18 cellular contexts compared by ENCODE assay signal in the genomic region with DNA sequence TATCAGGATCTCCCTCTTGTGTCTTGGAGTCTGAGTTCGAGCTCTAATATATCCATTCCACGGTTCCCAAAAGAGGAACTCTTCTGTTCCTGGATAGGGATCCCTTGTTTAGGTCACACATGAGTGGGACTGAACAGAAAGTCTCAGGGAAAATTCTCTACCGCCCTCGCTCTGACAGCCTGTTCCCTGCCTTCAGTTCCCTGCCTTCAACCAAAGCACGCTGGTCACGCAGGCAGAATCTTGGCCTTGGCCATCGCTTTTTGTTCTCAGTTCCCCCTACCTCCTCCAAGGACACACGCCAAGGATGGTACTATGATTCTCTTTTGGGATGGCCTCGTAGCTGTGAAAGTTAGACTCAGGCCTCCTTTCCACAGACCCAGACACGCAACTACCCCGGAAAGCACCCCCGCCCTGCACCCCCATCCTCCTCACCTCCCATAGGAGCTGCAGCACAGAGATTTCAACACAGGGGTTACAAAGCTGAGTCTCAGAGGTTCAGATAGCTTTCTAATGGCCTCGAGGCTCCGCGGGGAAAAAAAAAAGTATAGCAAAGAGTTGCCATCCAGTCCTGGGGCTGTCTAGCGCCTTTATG. TPM values are rescaled to one million over a fixed set of nuclear protein-coding genes. Genes with fewer than 3 reads are reported as not detected.
A peak's percentile ranks its signal among the peaks of the same experiment; 100 is the strongest.
DNase-seq lines count a peak whose midpoint lies in the region; ATAC-seq and TF ChIP-seq lines count a peak whose summit lies in the region.
"Had no signal": no experiment of that assay in that cellular context is flagged by ENCODE, and none has a peak within 500 bp of the region (broad histone marks: within the 10 kb centered on the region; RNA-seq: fewer than 3 reads in every experiment).

No MANE protein-coding gene starts in this region.

- no peak overlapping the region for H2BK5ac ChIP-seq in mesendoderm (ENCODE audit: low read length)

- no peak overlapping the region for H3K23ac ChIP-seq in mesendoderm (ENCODE audit: low read length)

- H3K4me3 ChIP-seq in mesendoderm (ENCODE audit: low read length) (no peak overlapping the region), smooth muscle cell (no peak overlapping the region), PC-9 (no peak overlapping the region)
- no peak overlapping the region for H3K4me3 ChIP-seq in CD8-positive, alpha-beta T cell (ENCODE audit: low read depth, low read length)

- H4K20me1 ChIP-seq in smooth muscle cell (ENCODE audit: low read depth) = no peaks in the 10 kb centered on the region
- no peaks in the 10 kb centered on the region for H4K20me1 ChIP-seq in PC-9 (ENCODE audit: insufficient read depth)
- H4K20me1 ChIP-seq: BLaER1 treated with 17β-estradiol and CSF1 and Interleukin-3, amounts not matched to agents 10 nM and 100 nM had no signal

- TF ChIP-seq CTCF in chondrocyte (IDR thresholded peaks at IDR 0.05) (no peak), smooth muscle cell (IDR thresholded peaks at IDR 0.05; ENCODE audit: borderline replicate concordance, insufficient read depth, poor library complexity, severe bottlenecking) (no peak), PC-9 (conservative IDR thresholded peaks at IDR 0.05) (no peak)
- TF ChIP-seq CTCF in CD8-positive, alpha-beta T cell (IDR thresholded peaks at IDR 0.05) = no peak

- intact Hi-C loops in PC-9 (cut with micrococcal nuclease; ENCODE audit: unreplicated experiment) = no loop called here
- intact Hi-C loops in CD8-positive, alpha-beta T cell (cut with DNase I, micrococcal nuclease) = no loop called here

- H3K27me3 ChIP-seq in mesendoderm (ENCODE audit: insufficient read depth, low read length, poor library complexity) (peaks cover 10% of the 10 kb centered on the region), smooth muscle cell (ENCODE audit: low read depth) (peaks cover 72% of the 10 kb centered on the region), PC-9 (ENCODE audit: insufficient read depth, low read depth) (no peaks in the 10 kb centered on the region)
- no peaks in the 10 kb centered on the region for H3K27me3 ChIP-seq in CD8-positive, alpha-beta T cell (ENCODE audit: insufficient read depth, low read length)
- H3K27me3 ChIP-seq: ovary had no signal

- ATAC-seq in activated CD8-positive, alpha-beta memory T cell treated with anti-CD3 and anti-CD28 coated beads, Interleukin-2, amount 10 ng/mL, durations not matched to agents 7 days and 5 days = no peak
- ATAC-seq in CD8-positive, alpha-beta T cell = no peak
- ATAC-seq: activated T-cell treated with anti-CD3 and anti-CD28 coated beads, Interleukin-2, amount 50 U/mL, for 4 hours had no signal

- no peaks in the 10 kb centered on the region for H3K4me1 Mint-ChIP-seq in activated CD8-positive, alpha-beta memory T cell treated with anti-CD3 and anti-CD28 coated beads, Interleukin-2, amount 10 ng/mL, durations not matched to agents 7 days and 5 days
- peaks cover 2% of the 10 kb centered on the region for H3K4me1 Mint-ChIP-seq in chondrocyte (ENCODE audit: low read depth)
- peaks cover 3% of the 10 kb centered on the region for H3K4me1 Mint-ChIP-seq in CD8-positive, alpha-beta T cell (ENCODE audit: low read depth)

- H3K36me3 ChIP-seq in mesendoderm (ENCODE audit: control insufficient read depth, insufficient read depth, low read length) (no peaks in the 10 kb centered on the region), smooth muscle cell (ENCODE audit: low read depth) (no peaks in the 10 kb centered on the region), PC-9 (ENCODE audit: low read depth) (no peaks in the 10 kb centered on the region)
- no peaks in the 10 kb centered on the region for H3K36me3 ChIP-seq in CD8-positive, alpha-beta T cell (ENCODE audit: insufficient read depth, low read length)
- H3K36me3 ChIP-seq: BLaER1 treated with 17β-estradiol and CSF1 and Interleukin-3, amounts not matched to agents 10 nM and 100 nM; ovary; uterus had no signal

- no peak overlapping the region for H2AFZ ChIP-seq in smooth muscle cell (ENCODE audit: low read depth)
- H2AFZ ChIP-seq in PC-9 = no peak overlapping the region

- H3K27ac ChIP-seq in mesendoderm (ENCODE audit: low read depth, low read length) = no peak overlapping the region
- no peak overlapping the region for H3K27ac ChIP-seq in smooth muscle cell (ENCODE audit: low read depth)
- H3K27ac ChIP-seq in PC-9 = no peak overlapping the region
- H3K27ac ChIP-seq in CD8-positive, alpha-beta T cell (ENCODE audit: low read depth, low read length) = no peak overlapping the region
- H3K27ac ChIP-seq: BLaER1 treated with 17β-estradiol and CSF1 and Interleukin-3, amounts not matched to agents 10 nM and 100 nM; ovary; uterus had no signal

- H3K27ac Mint-ChIP-seq in activated CD8-positive, alpha-beta memory T cell treated with anti-CD3 and anti-CD28 coated beads, Interleukin-2, amount 10 ng/mL, durations not matched to agents 7 days and 5 days = peak overlapping the region; percentile 64
- H3K27ac Mint-ChIP-seq in chondrocyte (ENCODE audit: unreplicated experiment) = no peak overlapping the region
- no peak overlapping the region for H3K27ac Mint-ChIP-seq in CD8-positive, alpha-beta T cell
- H3K27ac Mint-ChIP-seq: activated naive CD4-positive, alpha-beta T cell treated with anti-CD3 and anti-CD28 coated beads for 36 hours had no signal

- H3K9me3 ChIP-seq in smooth muscle cell (replicated peaks; ENCODE audit: low read depth) = no peaks in the 10 kb centered on the region
- H3K9me3 ChIP-seq in PC-9 (ENCODE audit: insufficient read depth, low read depth) = no peaks in the 10 kb centered on the region
- no peaks in the 10 kb centered on the region for H3K9me3 ChIP-seq in CD8-positive, alpha-beta T cell (ENCODE audit: low read length)
- H3K9me3 ChIP-seq: ovary, uterus had no signal

- no peak overlapping the region for H3K18ac ChIP-seq in mesendoderm (ENCODE audit: low read length)

- no peak for DNase-seq in activated CD8-positive, alpha-beta memory T cell treated with anti-CD3 and anti-CD28 coated beads, Interleukin-2, amount 10 ng/mL, durations not matched to agents 7 days and 5 days
- no peak for DNase-seq in activated CD8-positive, alpha-beta memory T cell treated with anti-CD3 and anti-CD28 coated beads for 24 hours
- no peak for DNase-seq in chondrocyte (ENCODE audit: low spot score)
- DNase-seq in mesendoderm = no peak
- DNase-seq in smooth muscle cell (lab: John Stamatoyannopoulos, UW; ENCODE audit: unreplicated experiment) = no peak
- DNase-seq in PC-9 = no peak
- DNase-seq in SIG-M5 treated with dmso at 0.1 percent for 504 hours (lab: John Stamatoyannopoulos, UW; ENCODE audit: unreplicated experiment) = no peak
- DNase-seq in CD8-positive, alpha-beta T cell = no peak
- DNase-seq: activated naive CD4-positive, alpha-beta T cell treated with anti-CD3 and anti-CD28 coated beads for 36 hours; activated T-cell treated with anti-CD3 and anti-CD28 coated beads, Interleukin-2, amount 50 U/mL, for 4 hours; GOT3; NCI-H1417 treated with DMSO at 0.1 percent for 48 hours; NCI-H69; ovary; stimulated activated CD4-positive, alpha-beta T cell treated with anti-CD3 and anti-CD28 coated beads, Interleukin-4, amount 100 ng/mL, for 1 hour; uterus had no signal

- no peak overlapping the region for H2BK120ac ChIP-seq in mesendoderm (ENCODE audit: low read depth, low read length)

- H3K9ac ChIP-seq in mesendoderm (ENCODE audit: low read length) (peak overlapping the region; percentile 61), smooth muscle cell (ENCODE audit: low read depth) (no peak overlapping the region)
- H3K9ac ChIP-seq: BLaER1 treated with 17β-estradiol and CSF1 and Interleukin-3, amounts not matched to agents 10 nM and 100 nM had no signal

- H4K5ac ChIP-seq in mesendoderm (ENCODE audit: low read length) = no peak overlapping the region

- H3K4me1 ChIP-seq in mesendoderm (ENCODE audit: control insufficient read depth, low read depth, low read length) = peaks cover 12% of the 10 kb centered on the region
- H3K4me1 ChIP-seq in smooth muscle cell (ENCODE audit: low read depth) = no peaks in the 10 kb centered on the region
- H3K4me1 ChIP-seq in PC-9 (replicated peaks; ENCODE audit: insufficient read depth) = no peaks in the 10 kb centered on the region
- no peaks in the 10 kb centered on the region for H3K4me1 ChIP-seq in CD8-positive, alpha-beta T cell (ENCODE audit: insufficient read depth, low read length)
- H3K4me1 ChIP-seq: uterus had no signal

- no peak overlapping the region for H3K4ac ChIP-seq in mesendoderm (ENCODE audit: low read depth, low read length)

- no peak overlapping the region for H2BK15ac ChIP-seq in mesendoderm (replicated peaks; ENCODE audit: low read depth)

- H3F3A ChIP-seq in smooth muscle cell (ENCODE audit: low read depth) = no peaks in the 10 kb centered on the region
- H3F3A ChIP-seq in PC-9 (ENCODE audit: insufficient read depth, low read depth) = no peaks in the 10 kb centered on the region

- H3K4me3 Mint-ChIP-seq in activated CD8-positive, alpha-beta memory T cell treated with anti-CD3 and anti-CD28 coated beads, Interleukin-2, amount 10 ng/mL, durations not matched to agents 7 days and 5 days = no peak overlapping the region
- peak overlapping the region; percentile 35 for H3K4me3 Mint-ChIP-seq in chondrocyte (ENCODE audit: unreplicated experiment)
- no peak overlapping the region for H3K4me3 Mint-ChIP-seq in CD8-positive, alpha-beta T cell
- H3K4me3 Mint-ChIP-seq: activated naive CD4-positive, alpha-beta T cell treated with anti-CD3 and anti-CD28 coated beads for 36 hours; activated T-cell treated with anti-CD3 and anti-CD28 coated beads, Interleukin-2, amount 50 U/mL, for 4 hours had no signal

- H3K4me2 ChIP-seq in mesendoderm (ENCODE audit: low read length) = peak overlapping the region; percentile 73
- H3K4me2 ChIP-seq in smooth muscle cell = peak overlapping the region; percentile 91
- no peak overlapping the region for H3K4me2 ChIP-seq in PC-9

- no peak overlapping the region for H4K8ac ChIP-seq in mesendoderm (ENCODE audit: low read depth, low read length)

- H3K36me3 Mint-ChIP-seq in activated CD8-positive, alpha-beta memory T cell treated with anti-CD3 and anti-CD28 coated beads, Interleukin-2, amount 10 ng/mL, durations not matched to agents 7 days and 5 days = peaks cover 4% of the 10 kb centered on the region
- H3K36me3 Mint-ChIP-seq in chondrocyte (ENCODE audit: low read depth) = no peaks in the 10 kb centered on the region
- H3K36me3 Mint-ChIP-seq in CD8-positive, alpha-beta T cell = no peaks in the 10 kb centered on the region

- H3K9me2 ChIP-seq in PC-9 (ENCODE audit: insufficient read depth) = no peaks in the 10 kb centered on the region

- no CpG with 5 or more reads among the region's 16 CpGs for WGBS in mesendoderm (ENCODE audit: extremely low coverage, insufficient coverage, low lambda C conversion rate)
- WGBS in smooth muscle cell (ENCODE audit: low lambda C conversion rate) = 43% methylated on average over 16 of the region's 16 CpGs

- no peaks in the 10 kb centered on the region for H3K79me1 ChIP-seq in mesendoderm (ENCODE audit: low read length)

- no peak overlapping the region for H2AK5ac ChIP-seq in mesendoderm (ENCODE audit: low read length)

- BruUV-seq in PC-9 (replicated peaks; lab: Mats Ljungman, UMichigan) = no TSS peak

- CTCF ChIA-PET in activated CD8-positive, alpha-beta memory T cell treated with anti-CD3 and anti-CD28 coated beads, Interleukin-2, amount 10 ng/mL, durations not matched to agents 7 days and 5 days (lab: Charles Lee) = no interaction called here
- CTCF ChIA-PET in PC-9 (lab: Charles Lee) = no interaction called here
- CTCF ChIA-PET in CD8-positive, alpha-beta T cell (lab: Charles Lee) = no interaction called here

- H3K79me2 ChIP-seq in mesendoderm (ENCODE audit: control insufficient read depth, insufficient read depth, low read length) = no peaks in the 10 kb centered on the region
- H3K79me2 ChIP-seq in smooth muscle cell (ENCODE audit: low read depth) = no peaks in the 10 kb centered on the region
- no peaks in the 10 kb centered on the region for H3K79me2 ChIP-seq in PC-9 (ENCODE audit: low read depth)

- POLR2A ChIA-PET in PC-9 (lab: Charles Lee; ENCODE audit: unreplicated experiment) = no interaction called here
- POLR2A ChIA-PET in CD8-positive, alpha-beta T cell (lab: Charles Lee) = no interaction called here

- H3K56ac ChIP-seq in mesendoderm (ENCODE audit: low read length) = peak overlapping the region; percentile 89

- peaks cover 3% of the 10 kb centered on the region for H3K9me3 Mint-ChIP-seq in activated CD8-positive, alpha-beta memory T cell treated with anti-CD3 and anti-CD28 coated beads, Interleukin-2, amount 10 ng/mL, durations not matched to agents 7 days and 5 days (ENCODE audit: low read depth)
- H3K9me3 Mint-ChIP-seq in chondrocyte (ENCODE audit: low read depth) = no peaks in the 10 kb centered on the region
- no peaks in the 10 kb centered on the region for H3K9me3 Mint-ChIP-seq in CD8-positive, alpha-beta T cell

- peaks cover 25% of the 10 kb centered on the region for H3K27me3 Mint-ChIP-seq in activated CD8-positive, alpha-beta memory T cell treated with anti-CD3 and anti-CD28 coated beads, Interleukin-2, amount 10 ng/mL, durations not matched to agents 7 days and 5 days
- H3K27me3 Mint-ChIP-seq in chondrocyte (ENCODE audit: low read depth) = peaks cover 51% of the 10 kb centered on the region
- peaks cover 39% of the 10 kb centered on the region for H3K27me3 Mint-ChIP-seq in CD8-positive, alpha-beta T cell (ENCODE audit: low read depth)

RNA-seq across cellular contexts. Expression of a gene that starts 1.5 kb away (rescaled TPM):
- not detected for total RNA-seq in activated CD8-positive, alpha-beta memory T cell treated with anti-CD3 and anti-CD28 coated beads, Interleukin-2, amount 10 ng/mL, durations not matched to agents 7 days and 5 days
- not detected in 3 replicates for total RNA-seq in chondrocyte
- polyA plus RNA-seq in mesendoderm (2013, experiment 1 of 2) = 1.2 TPM
- 1.2 TPM for polyA plus RNA-seq in mesendoderm (2013, experiment 2 of 2)
- total RNA-seq in smooth muscle cell = 0.04 and 0.13 TPM in 2 replicates
- 0.35 TPM in 1 of 2 replicates, not detected in the other for polyA plus RNA-seq in smooth muscle cell
- not detected in 2 replicates for total RNA-seq in PC-9 (2021)
- not detected for total RNA-seq in CD8-positive, alpha-beta T cell
- total RNA-seq: A172; activated naive CD4-positive, alpha-beta T cell treated with anti-CD3 and anti-CD28 coated beads for 36 hours; activated T-cell treated with anti-CD3 and anti-CD28 coated beads, Interleukin-2, amount 50 U/mL, for 4 hours had no signal
